In genomic region chr18:45874501-45875184, GRCh38 we compare ENCODE assay signal across 8 cellular contexts. TPM values are rescaled to one million over a fixed set of nuclear protein-coding genes. Genes with fewer than 3 reads are reported as not detected.
DNase-seq lines count a peak whose midpoint lies in the region; ATAC-seq and TF ChIP-seq lines count a peak whose summit lies in the region.

No MANE protein-coding gene starts in this region.

- DNase-seq in CD4-positive, alpha-beta T cell, result peak in 6 of 10 experiments; percentile 12 to 38 (median 18)
- peak; percentile 40 for DNase-seq in M059J (ENCODE audit: low read depth)
- peak; percentile 66 for DNase-seq in stimulated activated naive B cell treated with anti-CD40 and anti-IgM and Interleukin-4, amounts not matched to agents 10 μg/mL and 1 μg/mL and 100 μg/mL, for 72 hours
- DNase-seq in DMS79 (lab: John Stamatoyannopoulos, UW), result no peak
- DNase-seq in right atrium auricular region (ENCODE audit: low spot score), result no peak
- no peak for DNase-seq in DMS53 (lab: John Stamatoyannopoulos, UW)

- intact Hi-C loops in CD4-positive, alpha-beta T cell (cut with DNase I, micrococcal nuclease), result no loop called here

- CTCF ChIA-PET in CD4-positive, alpha-beta T cell (lab: Charles Lee), result no interaction called here

- H3K36me3 Mint-ChIP-seq in CD4-positive, alpha-beta T cell (ENCODE audit: low read depth), result peaks cover 86% of the 10 kb centered on the region
- H3K36me3 Mint-ChIP-seq in activated naive CD4-positive, alpha-beta T cell treated with anti-CD3 and anti-CD28 coated beads, Interleukin-2, amount 50 U/mL, for 24 hours, result peaks cover 35% of the 10 kb centered on the region
- H3K36me3 Mint-ChIP-seq in stimulated activated naive B cell treated with anti-CD40 and anti-IgM and Interleukin-4, amounts not matched to agents 10 μg/mL and 1 μg/mL and 100 μg/mL, for 72 hours, result peaks cover 57 to 59% of the 10 kb centered on the region in 2 donors

- no peaks in the 10 kb centered on the region for H3K27me3 Mint-ChIP-seq in CD4-positive, alpha-beta T cell
- H3K27me3 Mint-ChIP-seq in activated naive CD4-positive, alpha-beta T cell treated with anti-CD3 and anti-CD28 coated beads, Interleukin-2, amount 50 U/mL, for 24 hours, result no peaks in the 10 kb centered on the region
- no peaks in the 10 kb centered on the region for H3K27me3 Mint-ChIP-seq in stimulated activated naive B cell treated with anti-CD40 and anti-IgM and Interleukin-4, amounts not matched to agents 10 μg/mL and 1 μg/mL and 100 μg/mL, for 72 hours

- no peak overlapping the region for H3K4me3 Mint-ChIP-seq in CD4-positive, alpha-beta T cell
- H3K4me3 Mint-ChIP-seq in activated naive CD4-positive, alpha-beta T cell treated with anti-CD3 and anti-CD28 coated beads, Interleukin-2, amount 50 U/mL, for 24 hours, result peak overlapping the region; percentile 78
- peak overlapping the region; percentile 3 to 57 for H3K4me3 Mint-ChIP-seq in stimulated activated naive B cell treated with anti-CD40 and anti-IgM and Interleukin-4, amounts not matched to agents 10 μg/mL and 1 μg/mL and 100 μg/mL, for 72 hours

- POLR2A ChIA-PET in CD4-positive, alpha-beta T cell (lab: Charles Lee), result no interaction called here

- no peak overlapping the region for H3K4me3 ChIP-seq in right atrium auricular region

- peak; percentile 82 for ATAC-seq in CD4-positive, alpha-beta T cell (ENCODE audit: poor library complexity)
- ATAC-seq in GM21515 (IDR thresholded peaks at IDR 0.05; ENCODE audit: unreplicated experiment), result peak; percentile 83
- peak; percentile 94 to 95 for ATAC-seq in stimulated activated naive B cell treated with anti-CD40 and anti-IgM and Interleukin-4, amounts not matched to agents 10 μg/mL and 1 μg/mL and 100 μg/mL, for 72 hours (replicated peaks)

- no peaks in the 10 kb centered on the region for H3K4me1 ChIP-seq in right atrium auricular region

- peaks cover 57% of the 10 kb centered on the region for H3K36me3 ChIP-seq in right atrium auricular region

- H3K27ac Mint-ChIP-seq in CD4-positive, alpha-beta T cell, result peak overlapping the region; percentile 63
- peak overlapping the region; percentile 94 for H3K27ac Mint-ChIP-seq in activated naive CD4-positive, alpha-beta T cell treated with anti-CD3 and anti-CD28 coated beads, Interleukin-2, amount 50 U/mL, for 24 hours
- H3K27ac Mint-ChIP-seq in stimulated activated naive B cell treated with anti-CD40 and anti-IgM and Interleukin-4, amounts not matched to agents 10 μg/mL and 1 μg/mL and 100 μg/mL, for 72 hours, result peak overlapping the region; percentile 93

- TF ChIP-seq CTCF in CD4-positive, alpha-beta T cell (IDR thresholded peaks at IDR 0.05), result no peak
- no peak for TF ChIP-seq CTCF in right atrium auricular region (IDR thresholded peaks at IDR 0.05)

- peaks cover 33% of the 10 kb centered on the region for H3K4me1 Mint-ChIP-seq in CD4-positive, alpha-beta T cell (ENCODE audit: low read depth)
- peaks cover 29% of the 10 kb centered on the region for H3K4me1 Mint-ChIP-seq in activated naive CD4-positive, alpha-beta T cell treated with anti-CD3 and anti-CD28 coated beads, Interleukin-2, amount 50 U/mL, for 24 hours
- H3K4me1 Mint-ChIP-seq in stimulated activated naive B cell treated with anti-CD40 and anti-IgM and Interleukin-4, amounts not matched to agents 10 μg/mL and 1 μg/mL and 100 μg/mL, for 72 hours, result peaks cover 18 to 25% of the 10 kb centered on the region in 2 donors

- H3K27me3 ChIP-seq in CD4-positive, alpha-beta T cell (ENCODE audit: control insufficient read depth, insufficient read depth, low read length), result no peaks in the 10 kb centered on the region
- H3K27me3 ChIP-seq in right atrium auricular region, result no peaks in the 10 kb centered on the region

- peaks cover 2% of the 10 kb centered on the region for H3K9me3 Mint-ChIP-seq in CD4-positive, alpha-beta T cell
- H3K9me3 Mint-ChIP-seq in activated naive CD4-positive, alpha-beta T cell treated with anti-CD3 and anti-CD28 coated beads, Interleukin-2, amount 50 U/mL, for 24 hours, result peaks cover 6% of the 10 kb centered on the region
- peaks cover 7 to 11% of the 10 kb centered on the region in 2 donors for H3K9me3 Mint-ChIP-seq in stimulated activated naive B cell treated with anti-CD40 and anti-IgM and Interleukin-4, amounts not matched to agents 10 μg/mL and 1 μg/mL and 100 μg/mL, for 72 hours

- peak overlapping the region; percentile 32 for H3K27ac ChIP-seq in CD4-positive, alpha-beta T cell (ENCODE audit: low read depth, low read length)
- no peak overlapping the region for H3K27ac ChIP-seq in right atrium auricular region

- H3K9me3 ChIP-seq in CD4-positive, alpha-beta T cell (ENCODE audit: control insufficient read depth, low read length), result no peaks in the 10 kb centered on the region
- H3K9me3 ChIP-seq in right atrium auricular region, result no peaks in the 10 kb centered on the region

RNA-seq across cellular contexts. Expression of gene SIGLEC15, which starts 49.2 kb away (rescaled TPM):
- total RNA-seq in CD4-positive, alpha-beta T cell, result not detected
- total RNA-seq in M059J (2014; rRNA removed; shearing (Covaris generic)), result 2.1 and 8.6 TPM in 2 replicates
- 1 to 10 TPM in 1 of 2 donors, not detected in 1; 1.9 TPM for total RNA-seq in right atrium auricular region

Comparison
In these comparisons a context has a peak if more than half of its experiments do, and no peak if none do; other contexts are left out.
1. DNase-seq: peak in CD4-positive, alpha-beta T cell (6 of 10), M059J (single experiment) and stimulated activated naive B cell treated with anti-CD40 and anti-IgM and Interleukin-4, amounts not matched to agents 10 μg/mL and 1 μg/mL and 100 μg/mL, for 72 hours (single experiment); none in DMS79 (single experiment), right atrium auricular region (single experiment) and DMS53 (single experiment).
2. Peak in every context shown above with its lines, with median percentiles within 50 percentile points of each other: ATAC-seq and H3K27ac Mint-ChIP-seq.